Comparison of ENCODE assay signal across 1 cellular context in genomic region chr19:10508707-10509106, GRCh38.
TF ChIP-seq lines count a peak whose summit lies in the region.

No MANE protein-coding gene starts in this region.

TF ChIP-seq in HepG2, 621 proteins besides CTCF, POLR2A, EP300 and RAD21:
- TF ChIP-seq HNF4G (IDR thresholded peaks at IDR 0.05; ENCODE audit: borderline replicate concordance, low read depth, low read length) (no peak), HNF4G (CRISPR knock-in tag; IDR thresholded peaks at IDR 0.05; ENCODE audit: borderline replicate concordance, low read depth) (no peak), RBAK (CRISPR knock-in tag; IDR thresholded peaks at IDR 0.05) (peak; percentile 24; the same call in 1 of the 2 replicates), JDP2 (CRISPR knock-in tag; IDR thresholded peaks at IDR 0.05; ENCODE audit: borderline replicate concordance) (no peak), ZMAT3 (CRISPR knock-in tag; conservative IDR thresholded peaks at IDR 0.05) (no peak), REL (CRISPR knock-in tag; conservative IDR thresholded peaks at IDR 0.05) (no peak), ZNF121 (CRISPR knock-in tag; IDR thresholded peaks at IDR 0.05) (peak; percentile 78), ZNF10 (CRISPR knock-in tag; IDR thresholded peaks at IDR 0.05; ENCODE audit: borderline replicate concordance, low read depth) (no peak)
